ENCODE assay signal across 25 cellular contexts in genomic region chr20:11880694-11881093, GRCh38. TPM values are rescaled to one million over a fixed set of nuclear protein-coding genes. Genes with fewer than 3 reads are reported as not detected.
A peak's percentile ranks its signal among the peaks of the same experiment; 100 is the strongest.
DNase-seq lines count a peak whose midpoint lies in the region; ATAC-seq, FAIRE-seq and TF ChIP-seq lines count a peak whose summit lies in the region.
"Had no signal": no experiment of that assay in that cellular context is flagged by ENCODE, and none has a peak within 500 bp of the region (broad histone marks: within the 10 kb centered on the region; RNA-seq: fewer than 3 reads in every experiment).

No MANE protein-coding gene starts in this region.

- H3K4me2 ChIP-seq in smooth muscle cell, result peak overlapping the region; percentile 81

- H3K4me3 ChIP-seq in breast epithelium (no peak overlapping the region), smooth muscle cell (no peak overlapping the region)
- H3K4me3 ChIP-seq: coronary artery, lower lobe of right lung, suprapubic skin had no signal

- H3K4me1 Mint-ChIP-seq in MCF 10A (ENCODE audit: insufficient read depth, unreplicated experiment), result no peaks in the 10 kb centered on the region
- H3K4me1 Mint-ChIP-seq: H9 had no signal

- H3F3A ChIP-seq in smooth muscle cell (ENCODE audit: low read depth), result peaks cover 10% of the 10 kb centered on the region

- TF ChIP-seq CTCF in MCF 10A (IDR thresholded peaks at IDR 0.05; ENCODE audit: unreplicated experiment) (no peak), breast epithelium (IDR thresholded peaks at IDR 0.05) (no peak), smooth muscle cell (IDR thresholded peaks at IDR 0.05; ENCODE audit: borderline replicate concordance, insufficient read depth, poor library complexity, severe bottlenecking) (no peak)

- no peak overlapping the region for H3K27ac Mint-ChIP-seq in MCF 10A (ENCODE audit: low read depth, unreplicated experiment)
- H3K27ac Mint-ChIP-seq: progenitor cell of endocrine pancreas had no signal

- H3K27me3 ChIP-seq in breast epithelium (no peaks in the 10 kb centered on the region), smooth muscle cell (ENCODE audit: low read depth) (no peaks in the 10 kb centered on the region)
- H3K27me3 ChIP-seq: suprapubic skin had no signal

- H3K9ac ChIP-seq in smooth muscle cell (ENCODE audit: low read depth), result no peak overlapping the region

- CTCF ChIA-PET in MCF 10A (lab: Yijun Ruan, JAX), result interaction anchor here (0.7 kb wide), 1 partner anchor 30 kb away, joined by 3 read pairs; no protein-coding TSS in a partner anchor

- intact Hi-C loops in MCF 10A (cut with micrococcal nuclease) (no loop called here), breast epithelium (cut with DNase I; ENCODE audit: low total_unique reads) (no loop called here)

- BruUV-seq in MCF 10A (replicated peaks; lab: Mats Ljungman, UMichigan), result no TSS peak

- no peak for ATAC-seq in GM21619 (IDR thresholded peaks at IDR 0.05; ENCODE audit: unreplicated experiment)
- ATAC-seq: lower lobe of right lung had no signal

- WGBS in smooth muscle cell (ENCODE audit: low lambda C conversion rate), result 71% methylated on average over 4 of the region's 4 CpGs

- no peak overlapping the region for H3K4me3 Mint-ChIP-seq in MCF 10A (ENCODE audit: unreplicated experiment)
- H3K4me3 Mint-ChIP-seq: H9 had no signal

- H3K9me3 Mint-ChIP-seq in MCF 10A (ENCODE audit: unreplicated experiment), result peaks cover 5% of the 10 kb centered on the region
- H3K9me3 Mint-ChIP-seq: H9 had no signal

- no peak overlapping the region for H3K27ac ChIP-seq in breast epithelium
- H3K27ac ChIP-seq in epithelial cell of prostate, result peak overlapping the region; percentile 16
- H3K27ac ChIP-seq in smooth muscle cell (ENCODE audit: low read depth), result peak overlapping the region; percentile 39
- H3K27ac ChIP-seq: coronary artery, lower lobe of right lung, suprapubic skin had no signal

- no peaks in the 10 kb centered on the region for H3K79me2 ChIP-seq in smooth muscle cell (ENCODE audit: low read depth)

- no peaks in the 10 kb centered on the region for H3K36me3 Mint-ChIP-seq in MCF 10A (ENCODE audit: insufficient read depth, unreplicated experiment)

- no peak overlapping the region for H2AFZ ChIP-seq in smooth muscle cell (ENCODE audit: low read depth)

- POLR2A ChIA-PET in MCF 10A (lab: Yijun Ruan, JAX), result no interaction called here

- no peaks in the 10 kb centered on the region for H4K20me1 ChIP-seq in smooth muscle cell (ENCODE audit: low read depth)

- FAIRE-seq in GM12891 (lab: Jason Lieb, UNC), result no peak
- FAIRE-seq: GM18507, urothelium cell line had no signal

- H3K36me3 ChIP-seq in breast epithelium (no peaks in the 10 kb centered on the region), smooth muscle cell (ENCODE audit: low read depth) (no peaks in the 10 kb centered on the region)
- H3K36me3 ChIP-seq: lower lobe of right lung, suprapubic skin had no signal

- no peaks in the 10 kb centered on the region for H3K4me1 ChIP-seq in breast epithelium
- H3K4me1 ChIP-seq in smooth muscle cell (ENCODE audit: low read depth), result no peaks in the 10 kb centered on the region
- H3K4me1 ChIP-seq: lower lobe of right lung, suprapubic skin had no signal

- H3K9me3 ChIP-seq in breast epithelium, result no peaks in the 10 kb centered on the region
- H3K9me3 ChIP-seq in smooth muscle cell (replicated peaks; ENCODE audit: low read depth), result no peaks in the 10 kb centered on the region
- H3K9me3 ChIP-seq: lower lobe of right lung, suprapubic skin had no signal

- no peaks in the 10 kb centered on the region for H3K27me3 Mint-ChIP-seq in MCF 10A (ENCODE audit: insufficient read depth, unreplicated experiment)
- H3K27me3 Mint-ChIP-seq: progenitor cell of endocrine pancreas had no signal

- TF ChIP-seq POLR2A in breast epithelium (IDR thresholded peaks at IDR 0.05) (no peak), GM12891 (IDR thresholded peaks at IDR 0.05; ENCODE audit: low read depth, low read length) (no peak)

- peak; percentile 69 for DNase-seq in MCF 10A (ENCODE audit: unreplicated experiment)
- DNase-seq in breast epithelium (ENCODE audit: low spot score in 2 of 2), result no peak
- peak; percentile 14 for DNase-seq in NCI-H2171 (lab: John Stamatoyannopoulos, UW)
- DNase-seq in epithelial cell of prostate (ENCODE audit: low read depth, low spot score), result peak; percentile 62
- DNase-seq in smooth muscle cell (lab: John Stamatoyannopoulos, UW; ENCODE audit: unreplicated experiment), result no peak
- DNase-seq in NCI-H1436 (lab: John Stamatoyannopoulos, UW), result no peak
- no peak for DNase-seq in GM12891 (ENCODE audit: insufficient read length, low spot score)
- DNase-seq: activated CD8-positive, alpha-beta memory T cell treated with anti-CD3 and anti-CD28 coated beads for 24 hours; activated naive CD4-positive, alpha-beta T cell treated with Interleukin-2 at 50 U/mL for 16 hours; activated T-cell treated with anti-CD3 and anti-CD28 coated beads, Interleukin-2, amount 50 U/mL, for 48 hours; amniotic stem cell; C1 segment of cervical spinal cord; H9; head of caudate nucleus; Karpas-422; lower lobe of right lung; NCI-H187 treated with DMSO at 0.1 percent for 48 hours; NCI-H526; SHP77 treated with DMSO at 0.1 percent for 48 hours had no signal

TF ChIP-seq in GM12891, 5 proteins besides CTCF, POLR2A, EP300 and RAD21:
- TF ChIP-seq POLR2AphosphoS5 (IDR thresholded peaks at IDR 0.05; ENCODE audit: low read depth, low read length) (no peak), POU2F2 (IDR thresholded peaks at IDR 0.05; ENCODE audit: low read depth, low read length) (no peak), TAF1 (IDR thresholded peaks at IDR 0.05; ENCODE audit: low read depth, low read length) (no peak), PAX5 (IDR thresholded peaks at IDR 0.05; ENCODE audit: insufficient read depth, low read length, severe bottlenecking) (no peak), SPI1 (IDR thresholded peaks at IDR 0.05; ENCODE audit: low read depth, low read length) (no peak)

RNA-seq across cellular contexts. Expression of gene BTBD3, which starts 37.0 kb away (rescaled TPM):
- total RNA-seq in MCF 10A (2022), result 21.6 and 21.8 TPM in 2 replicates
- 10 to 100 TPM; 15.4 to 50.3 (median 33.1) TPM for total RNA-seq in breast epithelium
- total RNA-seq in smooth muscle cell, result 65.2 and 70.1 TPM in 2 replicates
- polyA plus RNA-seq in smooth muscle cell, result 17.5 and 18.2 TPM in 2 replicates
- 1.3 TPM for polyA plus RNA-seq in GM12891 (2012; ENCODE audit: low read depth, missing spikeins)

Comparison
In these comparisons a context has a peak if more than half of its experiments do, and no peak if none do; other contexts are left out.
1. DNase-seq: peak in MCF 10A (single experiment), NCI-H2171 (single experiment) and epithelial cell of prostate (single experiment); none in breast epithelium (0 of 2), smooth muscle cell (single experiment), NCI-H1436 (single experiment) and GM12891 (single experiment).
2. H3K27ac ChIP-seq: peak in epithelial cell of prostate (single experiment) and smooth muscle cell (single experiment); none in breast epithelium (0 of 2).